In genomic region chr1:180163044-180163443, GRCh38 we compare ENCODE assay signal across 17 cellular contexts. TPM values are rescaled to one million over a fixed set of nuclear protein-coding genes. Genes with fewer than 3 reads are reported as not detected.
DNase-seq lines count a peak whose midpoint lies in the region; ATAC-seq and TF ChIP-seq lines count a peak whose summit lies in the region.
"Had no signal": no experiment of that assay in that cellular context is flagged by ENCODE, and none has a peak within 500 bp of the region (broad histone marks: within the 10 kb centered on the region; RNA-seq: fewer than 3 reads in every experiment).

No MANE protein-coding gene starts in this region.

- H3K9me2 ChIP-seq in Loucy (replicated peaks; ENCODE audit: low read depth, low read length) (no peaks in the 10 kb centered on the region), PC-9 (ENCODE audit: insufficient read depth) (no peaks in the 10 kb centered on the region)

- peaks cover 19% of the 10 kb centered on the region for H4K20me1 ChIP-seq in Loucy (ENCODE audit: insufficient read depth, low read length, poor library complexity, severe bottlenecking)
- peaks cover 7% of the 10 kb centered on the region; the same call in 1 of the 2 replicates for H4K20me1 ChIP-seq in PC-9 (ENCODE audit: insufficient read depth)

- no peaks in the 10 kb centered on the region for H3K27me3 ChIP-seq in Loucy (ENCODE audit: insufficient read depth, low read length, poor library complexity, severe bottlenecking)
- no peaks in the 10 kb centered on the region for H3K27me3 ChIP-seq in PC-9 (ENCODE audit: insufficient read depth, low read depth)
- H3K27me3 ChIP-seq in colonic mucosa = no peaks in the 10 kb centered on the region

- peak overlapping the region; percentile 56 for H3K4me3 ChIP-seq in Loucy (ENCODE audit: low read length, poor library complexity, severe bottlenecking)
- no peak overlapping the region for H3K4me3 ChIP-seq in PC-9
- H3K4me3 ChIP-seq in colonic mucosa = no peak overlapping the region
- H3K4me3 ChIP-seq: K562 had no signal

- POLR2A ChIA-PET in PC-9 (lab: Charles Lee; ENCODE audit: unreplicated experiment) = no interaction called here

- H3K9me3 ChIP-seq in Loucy (ENCODE audit: insufficient read depth, low read depth, low read length) (no peaks in the 10 kb centered on the region), PC-9 (ENCODE audit: insufficient read depth, low read depth) (no peaks in the 10 kb centered on the region), colonic mucosa (no peaks in the 10 kb centered on the region)

- H3K9ac ChIP-seq in Loucy (ENCODE audit: low read depth, low read length, poor library complexity, severe bottlenecking) (peak overlapping the region; percentile 58), colonic mucosa (ENCODE audit: low read depth in 2 of 2, low read length in 2 of 2) (no peak overlapping the region)

- no peak for ATAC-seq in GM18907 (IDR thresholded peaks at IDR 0.05; ENCODE audit: unreplicated experiment)
- ATAC-seq: HCT116, K562, Panc1, Right ventricle myocardium inferior, SK-N-SH treated with all-trans-retinoic acid at 6 μM for 48 hours, T-helper 17 cell had no signal

- H2AFZ ChIP-seq in Loucy (ENCODE audit: low read length) (no peak overlapping the region), PC-9 (no peak overlapping the region)

- peak; percentile 76 for DNase-seq in CD1c-positive myeloid dendritic cell (ENCODE audit: extremely low spot score)
- DNase-seq in PC-9 = no peak
- no peak for DNase-seq in colonic mucosa
- no peak for DNase-seq in NCI-H748 treated with DMSO at 0.1 percent for 48 hours (lab: John Stamatoyannopoulos, UW)
- DNase-seq in DMS 273 treated with DMSO at 0.1 percent for 48 hours (lab: John Stamatoyannopoulos, UW) = no peak
- DNase-seq: CD4-positive, alpha-beta T cell; NCI-H1105 treated with DMSO at 0.1 percent for 48 hours; NCI-H187; NK-92 treated with Interleukin-12 subunit alpha and Interleukin-12 subunit beta, amount 100 ng/mL, for 24 hours; T-helper 17 cell had no signal

- peak overlapping the region; percentile 74 for H3K4me2 ChIP-seq in Loucy (ENCODE audit: low read depth, low read length, poor library complexity, severe bottlenecking)
- 0 out of 2 replicates have a peak overlapping the region, but pooled peaks have one; percentile 1 for H3K4me2 ChIP-seq in PC-9

- BruUV-seq in PC-9 (replicated peaks; lab: Mats Ljungman, UMichigan) = no TSS peak

- H3K4me1 ChIP-seq in Loucy (ENCODE audit: insufficient read depth, low read length, poor library complexity, severe bottlenecking) = peaks cover 58% of the 10 kb centered on the region
- H3K4me1 ChIP-seq in PC-9 (replicated peaks; ENCODE audit: insufficient read depth) = peaks cover 49% of the 10 kb centered on the region
- H3K4me1 ChIP-seq in colonic mucosa = peaks cover 28% of the 10 kb centered on the region

- TF ChIP-seq CTCF in Loucy (conservative IDR thresholded peaks at IDR 0.05; ENCODE audit: low read length) (no peak), PC-9 (conservative IDR thresholded peaks at IDR 0.05) (no peak), colonic mucosa (IDR thresholded peaks at IDR 0.05) (no peak)

- H3F3A ChIP-seq in Loucy (ENCODE audit: low read depth) (no peaks in the 10 kb centered on the region), PC-9 (ENCODE audit: insufficient read depth, low read depth) (peaks cover 26% of the 10 kb centered on the region)

- H3K36me3 ChIP-seq in Loucy (ENCODE audit: insufficient read depth, low read length) = peaks cover 24% of the 10 kb centered on the region; the same call in 1 of the 2 replicates
- peaks cover 16% of the 10 kb centered on the region; the same call in 1 of the 2 replicates for H3K36me3 ChIP-seq in PC-9 (ENCODE audit: low read depth)
- H3K36me3 ChIP-seq in colonic mucosa = no peaks in the 10 kb centered on the region

- H3K27ac ChIP-seq in PC-9 = peak overlapping the region; percentile 10; the same call in 1 of the 2 replicates
- peak overlapping the region; percentile 15 for H3K27ac ChIP-seq in colonic mucosa

- intact Hi-C loops in PC-9 (cut with micrococcal nuclease; ENCODE audit: unreplicated experiment) = no loop called here
- intact Hi-C loops in colonic mucosa (cut with DNase I) = no loop called here

- CTCF ChIA-PET in PC-9 (lab: Charles Lee) = no interaction called here

- H3K79me2 ChIP-seq in Loucy (ENCODE audit: insufficient read depth, low read length) = peaks cover 84% of the 10 kb centered on the region
- H3K79me2 ChIP-seq in PC-9 (ENCODE audit: low read depth) = peaks cover 81% of the 10 kb centered on the region

RNA-seq across cellular contexts. Expression of gene QSOX1, which starts 8.4 kb away (rescaled TPM):
- 226 and 263 TPM in 2 replicates for total RNA-seq in PC-9 (2021)
- 100 to 1,000 TPM; 395 to 450 TPM for total RNA-seq in colonic mucosa
